10 cellular contexts compared by ENCODE assay signal in genomic region chr16:2158262-2158638, GRCh38. TPM values are rescaled to one million over a fixed set of nuclear protein-coding genes. Genes with fewer than 3 reads are reported as not detected.
DNase-seq lines count a peak whose midpoint lies in the region; ATAC-seq and TF ChIP-seq lines count a peak whose summit lies in the region.
"Had no signal": no experiment of that assay in that cellular context is flagged by ENCODE, and none has a peak within 500 bp of the region (broad histone marks: within the 10 kb centered on the region; RNA-seq: fewer than 3 reads in every experiment).

No MANE protein-coding gene starts in this region.

- DNase-seq in Calu3 = no peak
- no peak for DNase-seq in T-helper 17 cell
- no peak for DNase-seq in fibroblast of villous mesenchyme (ENCODE audit: low read depth)
- no peak for DNase-seq in SHP77 treated with DMSO at 0.1 percent for 48 hours (lab: John Stamatoyannopoulos, UW)
- DNase-seq in activated CD8-positive, alpha-beta memory T cell treated with anti-CD3 and anti-CD28 coated beads, Interleukin-2, amount 10 ng/mL, durations not matched to agents 7 days and 5 days = no peak
- DNase-seq in BE2C = no peak
- DNase-seq: activated CD4-positive, alpha-beta T cell treated with anti-CD3 and anti-CD28 coated beads, Interleukin-2, amount 10 ng/mL, durations not matched to agents 24 days and 14 days had no signal

- ATAC-seq in T-helper 17 cell (no peak), GM21825 (IDR thresholded peaks at IDR 0.05; ENCODE audit: unreplicated experiment) (no peak)
- ATAC-seq in activated CD8-positive, alpha-beta memory T cell treated with anti-CD3 and anti-CD28 coated beads, Interleukin-2, amount 10 ng/mL, durations not matched to agents 7 days and 5 days = no peak

- intact Hi-C loops in Calu3 (cut with micrococcal nuclease; ENCODE audit: unreplicated experiment) = no loop called here

- H3K9me3 Mint-ChIP-seq in Calu3 (ENCODE audit: low read depth, unreplicated experiment) = no peaks in the 10 kb centered on the region
- no peaks in the 10 kb centered on the region for H3K9me3 Mint-ChIP-seq in activated CD8-positive, alpha-beta memory T cell treated with anti-CD3 and anti-CD28 coated beads, Interleukin-2, amount 10 ng/mL, durations not matched to agents 7 days and 5 days (ENCODE audit: low read depth)
- H3K9me3 Mint-ChIP-seq: activated CD4-positive, alpha-beta T cell treated with anti-CD3 and anti-CD28 coated beads, Interleukin-2, amount 10 ng/mL, durations not matched to agents 24 days and 14 days had no signal

- no peaks in the 10 kb centered on the region for H3K9me3 ChIP-seq in T-helper 17 cell (ENCODE audit: control insufficient read depth, low read length, poor library complexity, severe bottlenecking)
- H3K9me3 ChIP-seq in skeletal muscle tissue (ENCODE audit: control insufficient read depth in 3 of 3, low read length in 3 of 3) = no peaks in the 10 kb centered on the region
- H3K9me3 ChIP-seq in BE2C = no peaks in the 10 kb centered on the region

- H3K4me1 Mint-ChIP-seq in Calu3 (ENCODE audit: low read depth, unreplicated experiment) (peaks cover 55% of the 10 kb centered on the region), T-helper 17 cell (peaks cover 35% of the 10 kb centered on the region)
- peaks cover 22% of the 10 kb centered on the region for H3K4me1 Mint-ChIP-seq in activated CD8-positive, alpha-beta memory T cell treated with anti-CD3 and anti-CD28 coated beads, Interleukin-2, amount 10 ng/mL, durations not matched to agents 7 days and 5 days

- CTCF ChIA-PET in Calu3 (lab: Charles Lee) = interaction anchor here (1.3 kb wide), 1 partner anchor 10 kb away, joined by 3 read pairs; no protein-coding TSS in a partner anchor
- CTCF ChIA-PET in activated CD8-positive, alpha-beta memory T cell treated with anti-CD3 and anti-CD28 coated beads, Interleukin-2, amount 10 ng/mL, durations not matched to agents 7 days and 5 days (lab: Charles Lee) = interaction anchor here (2.1 kb wide), 1 partner anchor 17 kb away, joined by 4 read pairs; no protein-coding TSS in a partner anchor

- no peaks in the 10 kb centered on the region for H3K27me3 ChIP-seq in skeletal muscle tissue (ENCODE audit: control insufficient read depth in 3 of 3, insufficient read depth in 3 of 3, low read length in 3 of 3)
- H3K27me3 ChIP-seq in BE2C = no peaks in the 10 kb centered on the region

- H3K27ac Mint-ChIP-seq in Calu3 (ENCODE audit: unreplicated experiment) (peak overlapping the region; percentile 100), T-helper 17 cell (peak overlapping the region; percentile 63)
- no peak overlapping the region for H3K27ac Mint-ChIP-seq in activated CD8-positive, alpha-beta memory T cell treated with anti-CD3 and anti-CD28 coated beads, Interleukin-2, amount 10 ng/mL, durations not matched to agents 7 days and 5 days
- H3K27ac Mint-ChIP-seq: activated CD4-positive, alpha-beta T cell treated with anti-CD3 and anti-CD28 coated beads, Interleukin-2, amount 10 ng/mL, durations not matched to agents 24 days and 14 days had no signal

- H3K36me3 ChIP-seq in skeletal muscle tissue (ENCODE audit: control insufficient read depth in 3 of 3, insufficient read depth in 3 of 3, low read length in 3 of 3) (peaks cover 0 to 5% (median 0%) of the 10 kb centered on the region in 3 donors), BE2C (peaks cover 30% of the 10 kb centered on the region)

- peak overlapping the region; percentile 89 for H3K4me3 Mint-ChIP-seq in Calu3 (ENCODE audit: low read depth, unreplicated experiment)
- H3K4me3 Mint-ChIP-seq in T-helper 17 cell = no peak overlapping the region
- no peak overlapping the region for H3K4me3 Mint-ChIP-seq in activated CD8-positive, alpha-beta memory T cell treated with anti-CD3 and anti-CD28 coated beads, Interleukin-2, amount 10 ng/mL, durations not matched to agents 7 days and 5 days

- H3K36me3 Mint-ChIP-seq in Calu3 (ENCODE audit: insufficient read depth, unreplicated experiment) (peaks cover 64% of the 10 kb centered on the region), T-helper 17 cell (ENCODE audit: low read depth) (no peaks in the 10 kb centered on the region)
- H3K36me3 Mint-ChIP-seq in activated CD8-positive, alpha-beta memory T cell treated with anti-CD3 and anti-CD28 coated beads, Interleukin-2, amount 10 ng/mL, durations not matched to agents 7 days and 5 days = peaks cover 25% of the 10 kb centered on the region

- no TSS peak for BruUV-seq in Calu3 (replicated peaks; lab: Mats Ljungman, UMichigan)

- TF ChIP-seq CTCF in Calu3 (IDR thresholded peaks at IDR 0.05; ENCODE audit: unreplicated experiment) (no peak), fibroblast of villous mesenchyme (IDR thresholded peaks at IDR 0.05; ENCODE audit: insufficient read depth, low read depth, low read length) (no peak), BE2C (IDR thresholded peaks at IDR 0.05; ENCODE audit: low read depth, low read length) (no peak)

- H3K9ac ChIP-seq in skeletal muscle tissue (ENCODE audit: low read depth in 1 of 3, low read length in 3 of 3) = peak overlapping the region in 2 of 3 donors; percentile 33 to 83

- H3K27ac ChIP-seq in skeletal muscle tissue (ENCODE audit: low read depth, low read length) = peak overlapping the region; percentile 68
- H3K27ac ChIP-seq: SK-N-MC had no signal

- peak overlapping the region; percentile 14 for H3K4me3 ChIP-seq in fibroblast of villous mesenchyme (ENCODE audit: low read depth, low read length)
- no peak overlapping the region for H3K4me3 ChIP-seq in skeletal muscle tissue (ENCODE audit: low read length in 3 of 3)
- no peak overlapping the region for H3K4me3 ChIP-seq in BE2C (ENCODE audit: low read depth, low read length)
- H3K4me3 ChIP-seq: SK-N-MC had no signal

- peaks cover 56 to 69% (median 60%) of the 10 kb centered on the region in 3 donors for H3K4me1 ChIP-seq in skeletal muscle tissue (ENCODE audit: control insufficient read depth in 3 of 3, insufficient read depth in 3 of 3, low read length in 3 of 3)
- peaks cover 14% of the 10 kb centered on the region for H3K4me1 ChIP-seq in BE2C

- H3K27me3 Mint-ChIP-seq in Calu3 (ENCODE audit: unreplicated experiment) = peaks cover 13% of the 10 kb centered on the region
- H3K27me3 Mint-ChIP-seq in T-helper 17 cell = no peaks in the 10 kb centered on the region
- H3K27me3 Mint-ChIP-seq in activated CD8-positive, alpha-beta memory T cell treated with anti-CD3 and anti-CD28 coated beads, Interleukin-2, amount 10 ng/mL, durations not matched to agents 7 days and 5 days = no peaks in the 10 kb centered on the region
- H3K27me3 Mint-ChIP-seq: activated CD4-positive, alpha-beta T cell treated with anti-CD3 and anti-CD28 coated beads, Interleukin-2, amount 10 ng/mL, durations not matched to agents 24 days and 14 days had no signal

RNA-seq across cellular contexts. Expression of gene TRAF7, which starts 2.7 kb away (rescaled TPM):
- total RNA-seq in Calu3 (2022) (118 and 127 TPM in 2 replicates), T-helper 17 cell (10 to 100 TPM; 32.4 to 35.0 TPM), fibroblast of villous mesenchyme (52.2 and 62.6 TPM in 2 replicates), skeletal muscle tissue (24.0 TPM)
- 10 to 100 TPM; 59.5 to 72.9 TPM for total RNA-seq in activated CD8-positive, alpha-beta memory T cell treated with anti-CD3 and anti-CD28 coated beads, Interleukin-2, amount 10 ng/mL, durations not matched to agents 7 days and 5 days
- 126 TPM for polyA plus RNA-seq in BE2C (2012; ENCODE audit: insufficient read depth, insufficient read length, low read depth)

RNA-seq across cellular contexts. Expression of gene RAB26, which starts 9.8 kb away (rescaled TPM):
- total RNA-seq in Calu3 (2022) (10.8 and 12.3 TPM in 2 replicates), T-helper 17 cell (under 1 TPM; 0.21 to 0.57 TPM), fibroblast of villous mesenchyme (0.97 and 1.3 TPM in 2 replicates), skeletal muscle tissue (not detected)
- total RNA-seq in activated CD8-positive, alpha-beta memory T cell treated with anti-CD3 and anti-CD28 coated beads, Interleukin-2, amount 10 ng/mL, durations not matched to agents 7 days and 5 days = under 1 TPM; 0.68 to 0.70 TPM
- polyA plus RNA-seq in BE2C (2012; ENCODE audit: insufficient read depth, insufficient read length, low read depth) = 9.1 TPM

RNA-seq across cellular contexts. Expression of gene PKD1, which starts 22.6 kb away (rescaled TPM):
- total RNA-seq in Calu3 (2022) (82.0 and 86.0 TPM in 2 replicates), T-helper 17 cell (10 to 100 TPM; 86.6 to 88.9 TPM), fibroblast of villous mesenchyme (139 and 191 TPM in 2 replicates), skeletal muscle tissue (88.7 TPM)
- total RNA-seq in activated CD8-positive, alpha-beta memory T cell treated with anti-CD3 and anti-CD28 coated beads, Interleukin-2, amount 10 ng/mL, durations not matched to agents 7 days and 5 days = 100 to 1,000 TPM in 1 of 2 experiments, 10 to 100 TPM in 1; 60.1 to 100 TPM
- polyA plus RNA-seq in BE2C (2012; ENCODE audit: insufficient read depth, insufficient read length, low read depth) = 375 TPM

RNA-seq across cellular contexts. Expression of gene CASKIN1, which starts 38.2 kb away (rescaled TPM):
- 1.4 and 2.6 TPM in 2 replicates for total RNA-seq in Calu3 (2022)
- under 1 TPM in 1 of 2 donors, not detected in 1; 0.05 TPM for total RNA-seq in T-helper 17 cell
- total RNA-seq in fibroblast of villous mesenchyme = under 0.01 and 0.86 TPM in 2 replicates
- total RNA-seq in skeletal muscle tissue = 0.52 TPM
- total RNA-seq in activated CD8-positive, alpha-beta memory T cell treated with anti-CD3 and anti-CD28 coated beads, Interleukin-2, amount 10 ng/mL, durations not matched to agents 7 days and 5 days = under 1 TPM in 1 of 2 experiments, not detected in 1; 0.09 TPM
- 8.6 TPM for polyA plus RNA-seq in BE2C (2012; ENCODE audit: insufficient read depth, insufficient read length, low read depth)

RNA-seq across cellular contexts. Expression of gene MLST8, which starts 47.0 kb away (rescaled TPM):
- total RNA-seq in Calu3 (2022) = 58.0 and 59.7 TPM in 2 replicates
- total RNA-seq in T-helper 17 cell = 10 to 100 TPM; 28.2 to 31.4 TPM
- total RNA-seq in fibroblast of villous mesenchyme = 18.4 and 24.2 TPM in 2 replicates
- total RNA-seq in skeletal muscle tissue = 7.8 TPM
- 10 to 100 TPM; 38.9 to 45.7 TPM for total RNA-seq in activated CD8-positive, alpha-beta memory T cell treated with anti-CD3 and anti-CD28 coated beads, Interleukin-2, amount 10 ng/mL, durations not matched to agents 7 days and 5 days
- polyA plus RNA-seq in BE2C (2012; ENCODE audit: insufficient read depth, insufficient read length, low read depth) = 254 TPM
